Comparison of ENCODE assay signal across 12 cellular contexts in the genomic region with DNA sequence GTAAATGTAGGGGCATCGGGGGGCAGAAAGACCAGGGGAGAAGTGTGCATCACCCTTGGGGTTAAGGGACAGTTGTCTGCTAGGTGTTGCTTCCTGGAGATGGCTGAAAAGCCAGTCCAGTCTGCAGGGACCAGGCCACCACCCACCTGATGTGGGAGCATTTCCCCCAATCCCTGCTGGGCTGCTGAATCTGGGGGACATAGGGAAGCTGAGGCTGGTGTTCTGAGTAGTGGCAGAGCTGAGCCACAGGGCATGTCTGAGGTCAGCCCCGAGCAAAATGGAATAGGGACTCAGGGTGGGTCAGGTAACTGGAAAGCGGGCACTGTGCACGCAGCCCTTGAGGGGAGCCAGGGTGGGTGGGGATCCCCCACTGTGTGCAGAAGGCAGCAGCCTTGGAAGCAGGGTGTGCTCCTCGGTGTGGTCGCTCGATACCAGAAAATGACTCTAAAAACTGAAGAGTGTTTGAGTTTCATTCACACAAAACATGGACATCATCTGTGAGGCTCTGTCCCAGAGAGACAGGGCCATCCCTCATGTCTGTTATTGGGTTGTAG. TPM values are rescaled to one million over a fixed set of nuclear protein-coding genes. Genes with fewer than 3 reads are reported as not detected.
DNase-seq lines count a peak whose midpoint lies in the region; ATAC-seq and TF ChIP-seq lines count a peak whose summit lies in the region.
"Had no signal": no experiment of that assay in that cellular context is flagged by ENCODE, and none has a peak within 500 bp of the region (broad histone marks: within the 10 kb centered on the region; RNA-seq: fewer than 3 reads in every experiment).

No MANE protein-coding gene starts in this region.

- ATAC-seq in left cardiac atrium, result no peak
- no peak for ATAC-seq in HG02588 (IDR thresholded peaks at IDR 0.05; ENCODE audit: unreplicated experiment)
- ATAC-seq: SK-N-SH treated with all-trans-retinoic acid at 6 μM for 48 hours had no signal

- no peak for DNase-seq in cardiac muscle cell (ENCODE audit: low read depth in 1 of 2, low spot score in 1 of 2)
- no peak for DNase-seq in left cardiac atrium
- DNase-seq in glutamatergic neuron, result no peak
- DNase-seq in HK-2 (ENCODE audit: unreplicated experiment), result no peak
- DNase-seq in SJCRH30, result no peak
- DNase-seq in spleen, result no peak
- DNase-seq: cerebellar nuclear complex, nucleus accumbens had no signal

- no peak for TF ChIP-seq POLR2A in spleen (IDR thresholded peaks at IDR 0.05)

- TF ChIP-seq CTCF in cardiac muscle cell (IDR thresholded peaks at IDR 0.05; ENCODE audit: low read depth, low read length), result no peak
- TF ChIP-seq CTCF in VCaP (conservative IDR thresholded peaks at IDR 0.05), result no peak
- TF ChIP-seq CTCF in glutamatergic neuron (IDR thresholded peaks at IDR 0.05; ENCODE audit: partially characterized antibody, unreplicated experiment), result no peak
- no peak for TF ChIP-seq CTCF in spleen (IDR thresholded peaks at IDR 0.05 in 8 of 11, conservative IDR thresholded peaks at IDR 0.05 in 3 of 11)

- H3K9me3 ChIP-seq in cardiac muscle cell (ENCODE audit: low read depth) (no peaks in the 10 kb centered on the region), SJCRH30 (replicated peaks) (no peaks in the 10 kb centered on the region), spleen (no peaks in the 10 kb centered on the region)

- H3K27ac ChIP-seq in cardiac muscle cell (peak overlapping the region; percentile 35), VCaP (peak overlapping the region; percentile 95), SJCRH30 (no peak overlapping the region), spleen (no peak overlapping the region)

- peaks cover 5% of the 10 kb centered on the region for H3K4me1 Mint-ChIP-seq in glutamatergic neuron (ENCODE audit: low read depth, unreplicated experiment)

- H3K4me1 ChIP-seq in cardiac muscle cell (ENCODE audit: low read depth) (peaks cover 11% of the 10 kb centered on the region), SJCRH30 (peaks cover 16% of the 10 kb centered on the region), spleen (peaks cover 29 to 93% (median 75%) of the 10 kb centered on the region in 6 donors)

- peaks cover 3% of the 10 kb centered on the region for H3K27me3 Mint-ChIP-seq in glutamatergic neuron (ENCODE audit: unreplicated experiment)

- H3K4me3 Mint-ChIP-seq in glutamatergic neuron (ENCODE audit: unreplicated experiment), result peak overlapping the region; percentile 69

- peaks cover 24% of the 10 kb centered on the region for H3K9me3 Mint-ChIP-seq in glutamatergic neuron (ENCODE audit: unreplicated experiment)
- H3K9me3 Mint-ChIP-seq: CD14-positive monocyte had no signal

- 83 to 93% (median 92%) methylated on average over 7 of the region's 7 CpGs for WGBS in spleen, 5 donors

- H3K4me3 ChIP-seq in cardiac muscle cell, result no peak overlapping the region
- no peak overlapping the region for H3K4me3 ChIP-seq in SJCRH30
- H3K4me3 ChIP-seq in spleen, result no peak overlapping the region

- H3K36me3 ChIP-seq in cardiac muscle cell, result peaks cover 39% of the 10 kb centered on the region
- peaks cover 67% of the 10 kb centered on the region for H3K36me3 ChIP-seq in SJCRH30
- H3K36me3 ChIP-seq in spleen, result peaks cover 0 to 78% (median 66%) of the 10 kb centered on the region in 6 donors

- no peaks in the 10 kb centered on the region for H3K36me3 Mint-ChIP-seq in glutamatergic neuron (ENCODE audit: unreplicated experiment)

- no peaks in the 10 kb centered on the region for H3K27me3 ChIP-seq in cardiac muscle cell
- no peaks in the 10 kb centered on the region for H3K27me3 ChIP-seq in SJCRH30
- no peaks in the 10 kb centered on the region for H3K27me3 ChIP-seq in spleen (replicated peaks in 1 of 7)

- intact Hi-C loops in left cardiac atrium (cut with DNase I), result no loop called here
- intact Hi-C loops in spleen (cut with DNase I; ENCODE audit: low total_unique reads), result no loop called here

- H3K27ac Mint-ChIP-seq in glutamatergic neuron (ENCODE audit: unreplicated experiment), result peak overlapping the region; percentile 17

RNA-seq across cellular contexts. Expression of a gene that starts 2.4 kb away (rescaled TPM):
- total RNA-seq in cardiac muscle cell (183 and 230 TPM in 2 replicates), left cardiac atrium (10 to 100 TPM; 56.0 to 89.0 TPM), glutamatergic neuron (ENCODE audit: unreplicated experiment) (394 TPM), spleen (100 to 1,000 TPM; 167 to 299 (median 208) TPM)
- polyA plus RNA-seq in cardiac muscle cell (283 and 301 TPM in 2 replicates), spleen (100 to 1,000 TPM; 111 to 230 (median 199) TPM)
- 124 and 196 TPM in 2 replicates for total RNA-seq in SJCRH30 (2014; rRNA removed; shearing (Covaris generic))

RNA-seq across cellular contexts. Expression of a gene that starts 5.6 kb away (rescaled TPM):
- total RNA-seq in cardiac muscle cell (97.6 and 168 TPM in 2 replicates), left cardiac atrium (100 to 1,000 TPM; 112 to 134 TPM), glutamatergic neuron (ENCODE audit: unreplicated experiment) (98.6 TPM), spleen (100 to 1,000 TPM in 3 of 7 donors, 10 to 100 TPM in 4; 67.4 to 144 (median 91.3) TPM)
- polyA plus RNA-seq in cardiac muscle cell (204 and 255 TPM in 2 replicates), spleen (100 to 1,000 TPM; 101 to 168 (median 122) TPM)
- 229 and 236 TPM in 2 replicates for total RNA-seq in SJCRH30 (2014; rRNA removed; shearing (Covaris generic))

RNA-seq across cellular contexts. Expression of a gene that starts 19.5 kb away (rescaled TPM):
- total RNA-seq in cardiac muscle cell (0.49 and 0.60 TPM in 2 replicates), left cardiac atrium (1 to 10 TPM; 2.2 to 3.0 TPM), glutamatergic neuron (ENCODE audit: unreplicated experiment) (38.4 TPM), spleen (1 to 10 TPM in 5 of 7 donors, under 1 TPM in 2; 0.43 to 2.7 (median 1.2) TPM)
- polyA plus RNA-seq in cardiac muscle cell (0.32 and 2.0 TPM in 2 replicates), spleen (1 to 10 TPM; 2.3 to 4.3 (median 3.0) TPM)
- total RNA-seq in SJCRH30 (2014; rRNA removed; shearing (Covaris generic)), result 6.1 and 6.2 TPM in 2 replicates
- polyA plus RNA-seq: CD14-positive monocyte had no signal

RNA-seq across cellular contexts. Expression of a gene that starts 26.5 kb away (rescaled TPM):
- total RNA-seq in cardiac muscle cell (235 and 301 TPM in 2 replicates), left cardiac atrium (100 to 1,000 TPM; 184 to 199 TPM), glutamatergic neuron (ENCODE audit: unreplicated experiment) (130 TPM), spleen (10 to 100 TPM; 61.3 to 85.1 (median 71.7) TPM)
- polyA plus RNA-seq in cardiac muscle cell (252 and 305 TPM in 2 replicates), spleen (100 to 1,000 TPM; 149 to 174 (median 151) TPM)
- 177 and 208 TPM in 2 replicates for total RNA-seq in SJCRH30 (2014; rRNA removed; shearing (Covaris generic))

RNA-seq across cellular contexts. Expression of a gene that starts 34.0 kb away (rescaled TPM):
- total RNA-seq in cardiac muscle cell (31.5 and 40.4 TPM in 2 replicates), left cardiac atrium (10 to 100 TPM; 24.9 to 66.4 TPM), glutamatergic neuron (ENCODE audit: unreplicated experiment) (56.9 TPM), spleen (10 to 100 TPM in 6 of 7 donors, 1 to 10 TPM in 1; 3.9 to 18.0 (median 13.1) TPM)
- polyA plus RNA-seq in cardiac muscle cell (31.5 and 48.1 TPM in 2 replicates), spleen (10 to 100 TPM in 2 of 3 donors, 1 to 10 TPM in 1; 4.1 to 12.7 (median 11.0) TPM)
- total RNA-seq in SJCRH30 (2014; rRNA removed; shearing (Covaris generic)), result 0.58 and 3.3 TPM in 2 replicates
- polyA plus RNA-seq: CD14-positive monocyte had no signal

Comparison
In these comparisons a context has a peak if more than half of its experiments do, and no peak if none do; other contexts are left out.
1. H3K27ac ChIP-seq: peak in cardiac muscle cell (single experiment) and VCaP (single experiment); none in SJCRH30 (single experiment) and spleen (0 of 8).